ENCODE assay signal across 2 cellular contexts in the genomic region with DNA sequence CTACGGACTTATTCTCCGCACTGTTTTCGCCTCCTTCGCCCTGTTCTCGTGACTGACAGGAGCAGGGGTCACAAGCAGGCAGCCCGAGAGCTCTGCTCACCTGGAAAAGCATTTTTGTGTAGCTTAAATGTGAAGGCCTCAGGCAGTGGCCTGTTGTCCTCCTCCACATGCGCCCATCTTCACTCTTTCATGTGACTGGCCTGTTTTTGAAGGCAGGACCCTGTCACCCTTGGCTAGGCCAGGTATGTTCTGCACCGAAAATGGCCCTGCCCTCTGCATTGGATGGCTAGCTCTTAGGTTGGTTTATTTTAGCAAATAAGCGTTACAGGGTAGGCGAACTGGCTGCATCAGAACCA.
A peak's percentile ranks its signal among the peaks of the same experiment; 100 is the strongest.
TF ChIP-seq lines count a peak whose summit lies in the region.

No MANE protein-coding gene starts in this region.

TF ChIP-seq in K562, 482 proteins besides CTCF, POLR2A, EP300 and RAD21:
- TF ChIP-seq, protein P1, sequence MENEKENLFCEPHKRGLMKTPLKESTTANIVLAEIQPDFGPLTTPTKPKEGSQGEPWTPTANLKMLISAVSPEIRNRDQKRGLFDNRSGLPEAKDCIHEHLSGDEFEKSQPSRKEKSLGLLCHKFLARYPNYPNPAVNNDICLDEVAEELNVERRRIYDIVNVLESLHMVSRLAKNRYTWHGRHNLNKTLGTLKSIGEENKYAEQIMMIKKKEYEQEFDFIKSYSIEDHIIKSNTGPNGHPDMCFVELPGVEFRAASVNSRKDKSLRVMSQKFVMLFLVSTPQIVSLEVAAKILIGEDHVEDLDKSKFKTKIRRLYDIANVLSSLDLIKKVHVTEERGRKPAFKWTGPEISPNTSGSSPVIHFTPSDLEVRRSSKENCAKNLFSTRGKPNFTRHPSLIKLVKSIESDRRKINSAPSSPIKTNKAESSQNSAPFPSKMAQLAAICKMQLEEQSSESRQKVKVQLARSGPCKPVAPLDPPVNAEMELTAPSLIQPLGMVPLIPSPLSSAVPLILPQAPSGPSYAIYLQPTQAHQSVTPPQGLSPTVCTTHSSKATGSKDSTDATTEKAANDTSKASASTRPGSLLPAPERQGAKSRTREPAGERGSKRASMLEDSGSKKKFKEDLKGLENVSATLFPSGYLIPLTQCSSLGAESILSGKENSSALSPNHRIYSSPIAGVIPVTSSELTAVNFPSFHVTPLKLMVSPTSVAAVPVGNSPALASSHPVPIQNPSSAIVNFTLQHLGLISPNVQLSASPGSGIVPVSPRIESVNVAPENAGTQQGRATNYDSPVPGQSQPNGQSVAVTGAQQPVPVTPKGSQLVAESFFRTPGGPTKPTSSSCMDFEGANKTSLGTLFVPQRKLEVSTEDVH (IDR thresholded peaks at IDR 0.05; ENCODE audit: low read depth, partially characterized antibody), result no peak
- no peak for TF ChIP-seq SRSF7 (optimal IDR thresholded peaks at IDR 0.05; ENCODE audit: low read depth, low read length)
- no peak for TF ChIP-seq CAMTA2 (CRISPR knock-in tag; conservative IDR thresholded peaks at IDR 0.05)
- no peak for TF ChIP-seq STAT5B (CRISPR knock-in tag; IDR thresholded peaks at IDR 0.05)
- no peak for TF ChIP-seq GABPA (tag; conservative IDR thresholded peaks at IDR 0.05; ENCODE audit: low read depth)
- no peak for TF ChIP-seq E2F3 (CRISPR knock-in tag; IDR thresholded peaks at IDR 0.05)
- TF ChIP-seq U2AF1 (optimal IDR thresholded peaks at IDR 0.05; ENCODE audit: low read depth, low read length), result no peak
- TF ChIP-seq, protein P2, sequence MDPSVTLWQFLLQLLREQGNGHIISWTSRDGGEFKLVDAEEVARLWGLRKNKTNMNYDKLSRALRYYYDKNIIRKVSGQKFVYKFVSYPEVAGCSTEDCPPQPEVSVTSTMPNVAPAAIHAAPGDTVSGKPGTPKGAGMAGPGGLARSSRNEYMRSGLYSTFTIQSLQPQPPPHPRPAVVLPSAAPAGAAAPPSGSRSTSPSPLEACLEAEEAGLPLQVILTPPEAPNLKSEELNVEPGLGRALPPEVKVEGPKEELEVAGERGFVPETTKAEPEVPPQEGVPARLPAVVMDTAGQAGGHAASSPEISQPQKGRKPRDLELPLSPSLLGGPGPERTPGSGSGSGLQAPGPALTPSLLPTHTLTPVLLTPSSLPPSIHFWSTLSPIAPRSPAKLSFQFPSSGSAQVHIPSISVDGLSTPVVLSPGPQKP (CRISPR knock-in tag; IDR thresholded peaks at IDR 0.05), result no peak
- TF ChIP-seq ZNF699 (CRISPR knock-in tag; IDR thresholded peaks at IDR 0.05; ENCODE audit: insufficient replicate concordance), result no peak
- TF ChIP-seq ZNF124 (CRISPR knock-in tag; IDR thresholded peaks at IDR 0.05), result no peak
- TF ChIP-seq TFAM (CRISPR knock-in tag; conservative IDR thresholded peaks at IDR 0.05), result no peak
- no peak for TF ChIP-seq HDAC2 (IDR thresholded peaks at IDR 0.05)
- TF ChIP-seq ZNF583 (CRISPR knock-in tag; IDR thresholded peaks at IDR 0.05), result no peak
- TF ChIP-seq, protein P3, sequence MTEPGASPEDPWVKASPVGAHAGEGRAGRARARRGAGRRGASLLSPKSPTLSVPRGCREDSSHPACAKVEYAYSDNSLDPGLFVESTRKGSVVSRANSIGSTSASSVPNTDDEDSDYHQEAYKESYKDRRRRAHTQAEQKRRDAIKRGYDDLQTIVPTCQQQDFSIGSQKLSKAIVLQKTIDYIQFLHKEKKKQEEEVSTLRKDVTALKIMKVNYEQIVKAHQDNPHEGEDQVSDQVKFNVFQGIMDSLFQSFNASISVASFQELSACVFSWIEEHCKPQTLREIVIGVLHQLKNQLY (CRISPR knock-in tag; conservative IDR thresholded peaks at IDR 0.05), result no peak
- TF ChIP-seq ETV6 (IDR thresholded peaks at IDR 0.05; ENCODE audit: borderline replicate concordance in 1 of 2, low read depth in 2 of 2, low read length in 1 of 2), result no peak
- TF ChIP-seq ETV6 (CRISPR knock-in tag; IDR thresholded peaks at IDR 0.05; ENCODE audit: borderline replicate concordance), result no peak
- TF ChIP-seq, protein P4, sequence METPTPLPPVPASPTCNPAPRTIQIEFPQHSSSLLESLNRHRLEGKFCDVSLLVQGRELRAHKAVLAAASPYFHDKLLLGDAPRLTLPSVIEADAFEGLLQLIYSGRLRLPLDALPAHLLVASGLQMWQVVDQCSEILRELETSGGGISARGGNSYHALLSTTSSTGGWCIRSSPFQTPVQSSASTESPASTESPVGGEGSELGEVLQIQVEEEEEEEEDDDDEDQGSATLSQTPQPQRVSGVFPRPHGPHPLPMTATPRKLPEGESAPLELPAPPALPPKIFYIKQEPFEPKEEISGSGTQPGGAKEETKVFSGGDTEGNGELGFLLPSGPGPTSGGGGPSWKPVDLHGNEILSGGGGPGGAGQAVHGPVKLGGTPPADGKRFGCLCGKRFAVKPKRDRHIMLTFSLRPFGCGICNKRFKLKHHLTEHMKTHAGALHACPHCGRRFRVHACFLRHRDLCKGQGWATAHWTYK (CRISPR knock-in tag; IDR thresholded peaks at IDR 0.05), result no peak
- no peak for TF ChIP-seq GATA2 (CRISPR knock-in tag; IDR thresholded peaks at IDR 0.05)
- no peak for TF ChIP-seq LEF1 (IDR thresholded peaks at IDR 0.05)

TF ChIP-seq in HepG2, 621 proteins besides CTCF, POLR2A, EP300 and RAD21 (continues in another document):
- TF ChIP-seq ZNF251 (CRISPR knock-in tag; IDR thresholded peaks at IDR 0.05) (peak; percentile 51; the same call in 1 of the 2 replicates), ZNF264 (CRISPR knock-in tag; IDR thresholded peaks at IDR 0.05) (no peak), ZNF205 (CRISPR knock-in tag; IDR thresholded peaks at IDR 0.05) (no peak), ZNF207 (IDR thresholded peaks at IDR 0.05; ENCODE audit: borderline replicate concordance) (no peak), FOXJ3 (CRISPR knock-in tag; IDR thresholded peaks at IDR 0.05; ENCODE audit: borderline replicate concordance) (no peak), ZNF572 (CRISPR knock-in tag; IDR thresholded peaks at IDR 0.05) (peak; percentile 21; the same call in 1 of the 2 replicates), ZNF678 (CRISPR knock-in tag; IDR thresholded peaks at IDR 0.05) (peak; percentile 67; the same call in 1 of the 2 replicates), SMYD3 (CRISPR knock-in tag; IDR thresholded peaks at IDR 0.05) (no peak), ZNF326 (CRISPR knock-in tag; IDR thresholded peaks at IDR 0.05; ENCODE audit: borderline replicate concordance) (no peak), JUN (CRISPR knock-in tag; IDR thresholded peaks at IDR 0.05) (0 out of 2 replicates have a peak, but pooled peaks have one; percentile 25), ZNF629 (CRISPR knock-in tag; conservative IDR thresholded peaks at IDR 0.05) (peak; percentile 17; the same call in 1 of the 2 replicates), GLI4 (CRISPR knock-in tag; IDR thresholded peaks at IDR 0.05; ENCODE audit: borderline replicate concordance) (no peak), ZNF382 (CRISPR knock-in tag; IDR thresholded peaks at IDR 0.05; ENCODE audit: borderline replicate concordance) (no peak), FOXA1 (IDR thresholded peaks at IDR 0.05) (no peak), FOXA1 (CRISPR knock-in tag; IDR thresholded peaks at IDR 0.05) (no peak), PRMT3 (CRISPR knock-in tag; IDR thresholded peaks at IDR 0.05; ENCODE audit: borderline replicate concordance, low read depth) (no peak), ZNF83 (CRISPR knock-in tag; IDR thresholded peaks at IDR 0.05; ENCODE audit: borderline replicate concordance) (no peak), ZNF333 (CRISPR knock-in tag; IDR thresholded peaks at IDR 0.05; ENCODE audit: borderline replicate concordance) (peak; percentile 45; the same call in 1 of the 2 replicates), ZNF484 (CRISPR knock-in tag; IDR thresholded peaks at IDR 0.05; ENCODE audit: borderline replicate concordance, low read depth) (0 out of 2 replicates have a peak, but pooled peaks have one; percentile 71), SALL1 (CRISPR knock-in tag; IDR thresholded peaks at IDR 0.05) (0 out of 2 replicates have a peak, but pooled peaks have one; percentile 1), ZBTB3 (CRISPR knock-in tag; IDR thresholded peaks at IDR 0.05; ENCODE audit: borderline replicate concordance, low read depth) (no peak), ZBTB21 (CRISPR knock-in tag; IDR thresholded peaks at IDR 0.05) (no peak), ZFP37 (CRISPR knock-in tag; IDR thresholded peaks at IDR 0.05; ENCODE audit: borderline replicate concordance) (no peak), KDM1A (CRISPR knock-in tag; IDR thresholded peaks at IDR 0.05) (no peak)
- TF ChIP-seq, protein P5, sequence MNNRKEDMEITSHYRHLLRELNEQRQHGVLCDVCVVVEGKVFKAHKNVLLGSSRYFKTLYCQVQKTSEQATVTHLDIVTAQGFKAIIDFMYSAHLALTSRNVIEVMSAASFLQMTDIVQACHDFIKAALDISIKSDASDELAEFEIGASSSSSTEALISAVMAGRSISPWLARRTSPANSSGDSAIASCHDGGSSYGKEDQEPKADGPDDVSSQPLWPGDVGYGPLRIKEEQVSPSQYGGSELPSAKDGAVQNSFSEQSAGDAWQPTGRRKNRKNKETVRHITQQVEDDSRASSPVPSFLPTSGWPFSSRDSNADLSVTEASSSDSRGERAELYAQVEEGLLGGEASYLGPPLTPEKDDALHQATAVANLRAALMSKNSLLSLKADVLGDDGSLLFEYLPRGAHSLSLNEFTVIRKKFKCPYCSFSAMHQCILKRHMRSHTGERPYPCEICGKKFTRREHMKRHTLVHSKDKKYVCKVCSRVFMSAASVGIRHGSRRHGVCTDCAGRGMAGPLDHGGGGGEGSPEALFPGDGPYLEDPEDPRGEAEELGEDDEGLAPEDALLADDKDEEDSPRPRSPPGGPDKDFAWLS (CRISPR knock-in tag; IDR thresholded peaks at IDR 0.05; ENCODE audit: borderline replicate concordance), result no peak
- TF ChIP-seq, protein P6, sequence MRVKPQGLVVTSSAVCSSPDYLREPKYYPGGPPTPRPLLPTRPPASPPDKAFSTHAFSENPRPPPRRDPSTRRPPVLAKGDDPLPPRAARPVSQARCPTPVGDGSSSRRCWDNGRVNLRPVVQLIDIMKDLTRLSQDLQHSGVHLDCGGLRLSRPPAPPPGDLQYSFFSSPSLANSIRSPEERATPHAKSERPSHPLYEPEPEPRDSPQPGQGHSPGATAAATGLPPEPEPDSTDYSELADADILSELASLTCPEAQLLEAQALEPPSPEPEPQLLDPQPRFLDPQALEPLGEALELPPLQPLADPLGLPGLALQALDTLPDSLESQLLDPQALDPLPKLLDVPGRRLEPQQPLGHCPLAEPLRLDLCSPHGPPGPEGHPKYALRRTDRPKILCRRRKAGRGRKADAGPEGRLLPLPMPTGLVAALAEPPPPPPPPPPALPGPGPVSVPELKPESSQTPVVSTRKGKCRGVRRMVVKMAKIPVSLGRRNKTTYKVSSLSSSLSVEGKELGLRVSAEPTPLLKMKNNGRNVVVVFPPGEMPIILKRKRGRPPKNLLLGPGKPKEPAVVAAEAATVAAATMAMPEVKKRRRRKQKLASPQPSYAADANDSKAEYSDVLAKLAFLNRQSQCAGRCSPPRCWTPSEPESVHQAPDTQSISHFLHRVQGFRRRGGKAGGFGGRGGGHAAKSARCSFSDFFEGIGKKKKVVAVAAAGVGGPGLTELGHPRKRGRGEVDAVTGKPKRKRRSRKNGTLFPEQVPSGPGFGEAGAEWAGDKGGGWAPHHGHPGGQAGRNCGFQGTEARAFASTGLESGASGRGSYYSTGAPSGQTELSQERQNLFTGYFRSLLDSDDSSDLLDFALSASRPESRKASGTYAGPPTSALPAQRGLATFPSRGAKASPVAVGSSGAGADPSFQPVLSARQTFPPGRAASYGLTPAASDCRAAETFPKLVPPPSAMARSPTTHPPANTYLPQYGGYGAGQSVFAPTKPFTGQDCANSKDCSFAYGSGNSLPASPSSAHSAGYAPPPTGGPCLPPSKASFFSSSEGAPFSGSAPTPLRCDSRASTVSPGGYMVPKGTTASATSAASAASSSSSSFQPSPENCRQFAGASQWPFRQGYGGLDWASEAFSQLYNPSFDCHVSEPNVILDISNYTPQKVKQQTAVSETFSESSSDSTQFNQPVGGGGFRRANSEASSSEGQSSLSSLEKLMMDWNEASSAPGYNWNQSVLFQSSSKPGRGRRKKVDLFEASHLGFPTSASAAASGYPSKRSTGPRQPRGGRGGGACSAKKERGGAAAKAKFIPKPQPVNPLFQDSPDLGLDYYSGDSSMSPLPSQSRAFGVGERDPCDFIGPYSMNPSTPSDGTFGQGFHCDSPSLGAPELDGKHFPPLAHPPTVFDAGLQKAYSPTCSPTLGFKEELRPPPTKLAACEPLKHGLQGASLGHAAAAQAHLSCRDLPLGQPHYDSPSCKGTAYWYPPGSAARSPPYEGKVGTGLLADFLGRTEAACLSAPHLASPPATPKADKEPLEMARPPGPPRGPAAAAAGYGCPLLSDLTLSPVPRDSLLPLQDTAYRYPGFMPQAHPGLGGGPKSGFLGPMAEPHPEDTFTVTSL (CRISPR knock-in tag; IDR thresholded peaks at IDR 0.05; ENCODE audit: borderline replicate concordance), result no peak
- TF ChIP-seq, protein P7, sequence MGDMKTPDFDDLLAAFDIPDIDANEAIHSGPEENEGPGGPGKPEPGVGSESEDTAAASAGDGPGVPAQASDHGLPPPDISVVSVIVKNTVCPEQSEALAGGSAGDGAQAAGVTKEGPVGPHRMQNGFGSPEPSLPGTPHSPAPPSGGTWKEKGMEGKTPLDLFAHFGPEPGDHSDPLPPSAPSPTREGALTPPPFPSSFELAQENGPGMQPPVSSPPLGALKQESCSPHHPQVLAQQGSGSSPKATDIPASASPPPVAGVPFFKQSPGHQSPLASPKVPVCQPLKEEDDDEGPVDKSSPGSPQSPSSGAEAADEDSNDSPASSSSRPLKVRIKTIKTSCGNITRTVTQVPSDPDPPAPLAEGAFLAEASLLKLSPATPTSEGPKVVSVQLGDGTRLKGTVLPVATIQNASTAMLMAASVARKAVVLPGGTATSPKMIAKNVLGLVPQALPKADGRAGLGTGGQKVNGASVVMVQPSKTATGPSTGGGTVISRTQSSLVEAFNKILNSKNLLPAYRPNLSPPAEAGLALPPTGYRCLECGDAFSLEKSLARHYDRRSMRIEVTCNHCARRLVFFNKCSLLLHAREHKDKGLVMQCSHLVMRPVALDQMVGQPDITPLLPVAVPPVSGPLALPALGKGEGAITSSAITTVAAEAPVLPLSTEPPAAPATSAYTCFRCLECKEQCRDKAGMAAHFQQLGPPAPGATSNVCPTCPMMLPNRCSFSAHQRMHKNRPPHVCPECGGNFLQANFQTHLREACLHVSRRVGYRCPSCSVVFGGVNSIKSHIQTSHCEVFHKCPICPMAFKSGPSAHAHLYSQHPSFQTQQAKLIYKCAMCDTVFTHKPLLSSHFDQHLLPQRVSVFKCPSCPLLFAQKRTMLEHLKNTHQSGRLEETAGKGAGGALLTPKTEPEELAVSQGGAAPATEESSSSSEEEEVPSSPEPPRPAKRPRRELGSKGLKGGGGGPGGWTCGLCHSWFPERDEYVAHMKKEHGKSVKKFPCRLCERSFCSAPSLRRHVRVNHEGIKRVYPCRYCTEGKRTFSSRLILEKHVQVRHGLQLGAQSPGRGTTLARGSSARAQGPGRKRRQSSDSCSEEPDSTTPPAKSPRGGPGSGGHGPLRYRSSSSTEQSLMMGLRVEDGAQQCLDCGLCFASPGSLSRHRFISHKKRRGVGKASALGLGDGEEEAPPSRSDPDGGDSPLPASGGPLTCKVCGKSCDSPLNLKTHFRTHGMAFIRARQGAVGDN (CRISPR knock-in tag; IDR thresholded peaks at IDR 0.05), result no peak
- TF ChIP-seq, protein P8, sequence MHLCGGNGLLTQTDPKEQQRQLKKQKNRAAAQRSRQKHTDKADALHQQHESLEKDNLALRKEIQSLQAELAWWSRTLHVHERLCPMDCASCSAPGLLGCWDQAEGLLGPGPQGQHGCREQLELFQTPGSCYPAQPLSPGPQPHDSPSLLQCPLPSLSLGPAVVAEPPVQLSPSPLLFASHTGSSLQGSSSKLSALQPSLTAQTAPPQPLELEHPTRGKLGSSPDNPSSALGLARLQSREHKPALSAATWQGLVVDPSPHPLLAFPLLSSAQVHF (CRISPR knock-in tag; IDR thresholded peaks at IDR 0.05), result no peak
